ENCODE assay signal across 1 cellular context in the genomic region with DNA sequence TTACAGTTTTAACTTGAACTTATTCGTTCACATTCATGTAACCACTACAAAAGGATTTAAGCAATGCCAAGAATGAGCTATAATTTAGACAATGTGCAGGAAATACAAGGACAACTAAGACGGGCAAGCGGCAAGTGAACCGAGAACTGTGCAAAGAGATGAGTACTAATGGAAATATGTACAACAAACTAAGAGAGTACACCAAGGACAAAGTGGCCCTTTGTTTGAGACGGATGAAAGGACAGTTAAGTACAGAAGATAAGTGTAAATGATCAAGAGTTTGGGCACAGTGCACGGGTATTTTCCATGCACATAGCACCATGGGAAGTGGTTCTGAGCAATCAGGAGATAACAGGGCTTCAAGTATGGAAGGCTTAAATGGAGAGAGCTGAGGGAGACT.
A peak's percentile ranks its signal among the peaks of the same experiment; 100 is the strongest.
TF ChIP-seq lines count a peak whose summit lies in the region.

No MANE protein-coding gene starts in this region.

TF ChIP-seq in HepG2, 621 proteins besides CTCF, POLR2A, EP300 and RAD21 (continued from another document):
- TF ChIP-seq, protein P1, sequence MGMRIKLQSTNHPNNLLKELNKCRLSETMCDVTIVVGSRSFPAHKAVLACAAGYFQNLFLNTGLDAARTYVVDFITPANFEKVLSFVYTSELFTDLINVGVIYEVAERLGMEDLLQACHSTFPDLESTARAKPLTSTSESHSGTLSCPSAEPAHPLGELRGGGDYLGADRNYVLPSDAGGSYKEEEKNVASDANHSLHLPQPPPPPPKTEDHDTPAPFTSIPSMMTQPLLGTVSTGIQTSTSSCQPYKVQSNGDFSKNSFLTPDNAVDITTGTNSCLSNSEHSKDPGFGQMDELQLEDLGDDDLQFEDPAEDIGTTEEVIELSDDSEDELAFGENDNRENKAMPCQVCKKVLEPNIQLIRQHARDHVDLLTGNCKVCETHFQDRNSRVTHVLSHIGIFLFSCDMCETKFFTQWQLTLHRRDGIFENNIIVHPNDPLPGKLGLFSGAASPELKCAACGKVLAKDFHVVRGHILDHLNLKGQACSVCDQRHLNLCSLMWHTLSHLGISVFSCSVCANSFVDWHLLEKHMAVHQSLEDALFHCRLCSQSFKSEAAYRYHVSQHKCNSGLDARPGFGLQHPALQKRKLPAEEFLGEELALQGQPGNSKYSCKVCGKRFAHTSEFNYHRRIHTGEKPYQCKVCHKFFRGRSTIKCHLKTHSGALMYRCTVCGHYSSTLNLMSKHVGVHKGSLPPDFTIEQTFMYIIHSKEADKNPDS (CRISPR knock-in tag; IDR thresholded peaks at IDR 0.05), result no peak
- no peak for TF ChIP-seq ATF7 (IDR thresholded peaks at IDR 0.05)
- TF ChIP-seq ATF7 (CRISPR knock-in tag; IDR thresholded peaks at IDR 0.05), result no peak
- TF ChIP-seq, protein P2, sequence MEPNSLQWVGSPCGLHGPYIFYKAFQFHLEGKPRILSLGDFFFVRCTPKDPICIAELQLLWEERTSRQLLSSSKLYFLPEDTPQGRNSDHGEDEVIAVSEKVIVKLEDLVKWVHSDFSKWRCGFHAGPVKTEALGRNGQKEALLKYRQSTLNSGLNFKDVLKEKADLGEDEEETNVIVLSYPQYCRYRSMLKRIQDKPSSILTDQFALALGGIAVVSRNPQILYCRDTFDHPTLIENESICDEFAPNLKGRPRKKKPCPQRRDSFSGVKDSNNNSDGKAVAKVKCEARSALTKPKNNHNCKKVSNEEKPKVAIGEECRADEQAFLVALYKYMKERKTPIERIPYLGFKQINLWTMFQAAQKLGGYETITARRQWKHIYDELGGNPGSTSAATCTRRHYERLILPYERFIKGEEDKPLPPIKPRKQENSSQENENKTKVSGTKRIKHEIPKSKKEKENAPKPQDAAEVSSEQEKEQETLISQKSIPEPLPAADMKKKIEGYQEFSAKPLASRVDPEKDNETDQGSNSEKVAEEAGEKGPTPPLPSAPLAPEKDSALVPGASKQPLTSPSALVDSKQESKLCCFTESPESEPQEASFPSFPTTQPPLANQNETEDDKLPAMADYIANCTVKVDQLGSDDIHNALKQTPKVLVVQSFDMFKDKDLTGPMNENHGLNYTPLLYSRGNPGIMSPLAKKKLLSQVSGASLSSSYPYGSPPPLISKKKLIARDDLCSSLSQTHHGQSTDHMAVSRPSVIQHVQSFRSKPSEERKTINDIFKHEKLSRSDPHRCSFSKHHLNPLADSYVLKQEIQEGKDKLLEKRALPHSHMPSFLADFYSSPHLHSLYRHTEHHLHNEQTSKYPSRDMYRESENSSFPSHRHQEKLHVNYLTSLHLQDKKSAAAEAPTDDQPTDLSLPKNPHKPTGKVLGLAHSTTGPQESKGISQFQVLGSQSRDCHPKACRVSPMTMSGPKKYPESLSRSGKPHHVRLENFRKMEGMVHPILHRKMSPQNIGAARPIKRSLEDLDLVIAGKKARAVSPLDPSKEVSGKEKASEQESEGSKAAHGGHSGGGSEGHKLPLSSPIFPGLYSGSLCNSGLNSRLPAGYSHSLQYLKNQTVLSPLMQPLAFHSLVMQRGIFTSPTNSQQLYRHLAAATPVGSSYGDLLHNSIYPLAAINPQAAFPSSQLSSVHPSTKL (CRISPR knock-in tag; IDR thresholded peaks at IDR 0.05), result peak; percentile 72
- TF ChIP-seq SOX5 (CRISPR knock-in tag; IDR thresholded peaks at IDR 0.05; ENCODE audit: borderline replicate concordance), result peak; percentile 90
- no peak for TF ChIP-seq SMARCC2 (IDR thresholded peaks at IDR 0.05)
- peak; percentile 25; the same call in 1 of the 2 replicates for TF ChIP-seq ZNF264 (CRISPR knock-in tag; IDR thresholded peaks at IDR 0.05)
- TF ChIP-seq ZBTB42 (CRISPR knock-in tag; IDR thresholded peaks at IDR 0.05), result no peak
- TF ChIP-seq TCF7 (IDR thresholded peaks at IDR 0.05; ENCODE audit: low read depth), result peak; percentile 41
- peak; percentile 70 for TF ChIP-seq NCOA2 (CRISPR knock-in tag; IDR thresholded peaks at IDR 0.05)
- TF ChIP-seq ZHX2 (IDR thresholded peaks at IDR 0.05; ENCODE audit: low read depth), result no peak
- no peak for TF ChIP-seq ZHX2 (CRISPR knock-in tag; IDR thresholded peaks at IDR 0.05; ENCODE audit: borderline replicate concordance)
- no peak for TF ChIP-seq SMAD9 (CRISPR knock-in tag; IDR thresholded peaks at IDR 0.05)
- no peak for TF ChIP-seq THRA (CRISPR knock-in tag; IDR thresholded peaks at IDR 0.05; ENCODE audit: borderline replicate concordance)
- TF ChIP-seq, protein P3, sequence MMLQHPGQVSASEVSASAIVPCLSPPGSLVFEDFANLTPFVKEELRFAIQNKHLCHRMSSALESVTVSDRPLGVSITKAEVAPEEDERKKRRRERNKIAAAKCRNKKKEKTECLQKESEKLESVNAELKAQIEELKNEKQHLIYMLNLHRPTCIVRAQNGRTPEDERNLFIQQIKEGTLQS (CRISPR knock-in tag; IDR thresholded peaks at IDR 0.05), result 0 out of 2 replicates have a peak, but pooled peaks have one; percentile 29
- TF ChIP-seq SIN3B (IDR thresholded peaks at IDR 0.05; ENCODE audit: low read length), result no peak
TF ChIP-seq in HepG2: peak in this region for 41.
